Comparison of ENCODE assay signal across 19 cellular contexts in the genomic region with DNA sequence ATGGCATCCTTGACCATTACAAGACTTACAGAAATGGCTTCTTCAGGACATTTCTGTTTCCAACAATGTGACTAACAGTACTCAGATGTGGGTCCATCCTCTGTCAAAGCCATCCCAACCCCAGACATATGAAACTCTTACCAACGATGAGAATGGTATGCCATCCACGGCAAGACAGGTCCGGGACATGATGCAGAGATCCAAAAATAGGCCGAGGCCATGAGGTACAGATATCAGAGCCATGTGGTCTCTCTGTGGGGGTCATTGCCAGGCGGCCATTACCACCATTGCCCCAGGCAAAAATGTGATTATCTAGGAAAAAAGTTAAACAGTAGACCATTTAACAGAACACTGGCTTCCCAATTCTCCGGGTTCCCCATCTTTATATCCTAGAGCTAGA. TPM values are rescaled to one million over a fixed set of nuclear protein-coding genes. Genes with fewer than 3 reads are reported as not detected.
"Had no signal": no experiment of that assay in that cellular context is flagged by ENCODE, and none has a peak within 500 bp of the region (broad histone marks: within the 10 kb centered on the region; RNA-seq: fewer than 3 reads in every experiment).

No MANE protein-coding gene starts in this region.

- H3K27me3 ChIP-seq: colonic mucosa, esophagus squamous epithelium, neutrophil, testis, tibial nerve, upper lobe of right lung had no signal

- H3K4me3 ChIP-seq: colonic mucosa, esophagus squamous epithelium, skin epidermis, testis, tibial nerve, upper lobe of right lung had no signal

- ATAC-seq: left colon; naive thymus-derived CD8-positive, alpha-beta T cell; stimulated activated naive B cell treated with anti-CD40 and anti-IgM and Interleukin-4, amounts not matched to agents 10 μg/mL and 1 μg/mL and 100 μg/mL, for 72 hours; stimulated activated naive CD8-positive, alpha-beta T cell treated with anti-CD3 and anti-CD28 coated beads, Interleukin-15, amount 100 ng/mL, for 72 hours; upper lobe of right lung had no signal

- H3K27ac ChIP-seq: colonic mucosa, esophagus squamous epithelium, neutrophil, skin epidermis, testis, tibial nerve, upper lobe of right lung had no signal

- H3K4me1 ChIP-seq: colonic mucosa, esophagus squamous epithelium, testis, tibial nerve, upper lobe of right lung had no signal

- H3K9me3 ChIP-seq: colonic mucosa, esophagus squamous epithelium, neutrophil, testis, tibial nerve, upper lobe of right lung had no signal

- DNase-seq: cerebellar nuclear complex; colonic mucosa; dermis blood vessel endothelial cell; esophagus squamous epithelium; foreskin fibroblast; hippocampal formation; left colon; mammary epithelial cell; naive thymus-derived CD8-positive, alpha-beta T cell; stimulated activated CD4-positive, alpha-beta T cell treated with anti-CD3 and anti-CD28 coated beads, Interleukin-2, amount 100 ng/mL, for 24 hours; stimulated activated CD4-positive, alpha-beta T cell treated with anti-CD3 and anti-CD28 coated beads, Interleukin-4, amount 100 ng/mL, for 4 hours; stimulated activated naive B cell treated with anti-CD40 and anti-IgM and Interleukin-4, amounts not matched to agents 10 μg/mL and 1 μg/mL and 100 μg/mL, for 72 hours; stimulated activated naive CD8-positive, alpha-beta T cell treated with anti-CD3 and anti-CD28 coated beads, Interleukin-15, amount 100 ng/mL, for 72 hours; testis; upper lobe of right lung had no signal

RNA-seq across cellular contexts. Expression of a gene that starts 27.5 kb away (rescaled TPM):
- total RNA-seq: mononuclear cell had no signal
